9 cellular contexts compared by ENCODE assay signal in genomic region chr19:39942508-39942825, GRCh38. TPM values are rescaled to one million over a fixed set of nuclear protein-coding genes. Genes with fewer than 3 reads are reported as not detected.
A peak's percentile ranks its signal among the peaks of the same experiment; 100 is the strongest.
DNase-seq lines count a peak whose midpoint lies in the region; ATAC-seq, FAIRE-seq and TF ChIP-seq lines count a peak whose summit lies in the region.
"Not testable (repeated sequence)": the region's sequence is repeated elsewhere in the genome, so short reads cannot be mapped to it uniquely, and the experiment has no call there.
"Had no signal": no experiment of that assay in that cellular context is flagged by ENCODE, and none has a peak within 500 bp of the region (broad histone marks: within the 10 kb centered on the region; RNA-seq: fewer than 3 reads in every experiment).

No MANE protein-coding gene starts in this region.

- not testable (repeated sequence) for TF ChIP-seq CTCF in DND-41 (IDR thresholded peaks at IDR 0.05; ENCODE audit: borderline replicate concordance, extremely low read depth, low read length, poor library complexity, severe bottlenecking); MM.1S (IDR thresholded peaks at IDR 0.05; ENCODE audit: low read length); mesothelial cell of epicardium (IDR thresholded peaks at IDR 0.05; ENCODE audit: unreplicated experiment); pancreas (IDR thresholded peaks at IDR 0.05); type B pancreatic cell (conservative IDR thresholded peaks at IDR 0.05)

- H3F3A ChIP-seq in MM.1S (ENCODE audit: insufficient read depth, low read length): peaks cover 18% of the 10 kb centered on the region

- peak overlapping the region; percentile 56; the same call in 1 of the 2 replicates for H2AFZ ChIP-seq in DND-41 (ENCODE audit: low read depth, low read length)
- not testable (repeated sequence) for H2AFZ ChIP-seq in MM.1S (ENCODE audit: low read length)

- not testable (repeated sequence) for H3K36me3 ChIP-seq in DND-41 (ENCODE audit: insufficient read depth, low read length); MM.1S (replicated peaks; ENCODE audit: insufficient read depth, low read length); pancreas

- peaks cover 23% of the 10 kb centered on the region for H3K36me3 Mint-ChIP-seq in T-helper 2 cell treated with Interferon-gamma antibody and Interleukin-4, amounts not matched to agents 5 μg/mL and 100 μg/mL, for 36 hours (ENCODE audit: low read depth)
- H3K36me3 Mint-ChIP-seq in activated T-helper 17 cell treated with anti-CD3 and anti-CD28 coated beads, Interleukin-2, amount 50 U/mL, for 72 hours (ENCODE audit: low read depth); mesothelial cell of epicardium; type B pancreatic cell: not testable (repeated sequence)

- not testable (repeated sequence) for H3K9me2 ChIP-seq in MM.1S (replicated peaks; ENCODE audit: insufficient read depth, low read length)

- H3K79me2 ChIP-seq in DND-41 (ENCODE audit: insufficient read depth, low read length); MM.1S (ENCODE audit: low read length): not testable (repeated sequence)

- H3K27ac Mint-ChIP-seq in T-helper 2 cell treated with Interferon-gamma antibody and Interleukin-4, amounts not matched to agents 5 μg/mL and 100 μg/mL, for 36 hours: peak overlapping the region; percentile 89
- H3K27ac Mint-ChIP-seq in activated T-helper 17 cell treated with anti-CD3 and anti-CD28 coated beads, Interleukin-2, amount 50 U/mL, for 72 hours: peak overlapping the region; percentile 45
- H3K27ac Mint-ChIP-seq in mesothelial cell of epicardium (peak overlapping the region; percentile 89), type B pancreatic cell (peak overlapping the region; percentile 15)

- not testable (repeated sequence) for H4K20me1 ChIP-seq in DND-41 (ENCODE audit: insufficient read depth, low read length); MM.1S (ENCODE audit: insufficient read depth, low read length)

- FAIRE-seq in pancreas (lab: Jason Lieb, UNC): peak; percentile 43

- H3K9ac ChIP-seq in DND-41 (ENCODE audit: low read depth, low read length): peak overlapping the region; percentile 48
- H3K9ac ChIP-seq in MM.1S (ENCODE audit: low read length): not testable (repeated sequence)

- ATAC-seq in DND-41 (ENCODE audit: insufficient read depth, low read depth); activated T-helper 17 cell treated with anti-CD3 and anti-CD28 coated beads, Interleukin-2, amount 50 U/mL, for 72 hours (replicated peaks); pancreas: not testable (repeated sequence)

- intact Hi-C loops in pancreas (cut with DNase I): not testable (repeated sequence)

- peaks cover 50% of the 10 kb centered on the region for H3K4me1 Mint-ChIP-seq in T-helper 2 cell treated with Interferon-gamma antibody and Interleukin-4, amounts not matched to agents 5 μg/mL and 100 μg/mL, for 36 hours (ENCODE audit: low read depth)
- H3K4me1 Mint-ChIP-seq in activated T-helper 17 cell treated with anti-CD3 and anti-CD28 coated beads, Interleukin-2, amount 50 U/mL, for 72 hours: peaks cover 45% of the 10 kb centered on the region
- peaks cover 27% of the 10 kb centered on the region for H3K4me1 Mint-ChIP-seq in mesothelial cell of epicardium
- H3K4me1 Mint-ChIP-seq in type B pancreatic cell (ENCODE audit: unreplicated experiment): peaks cover 23% of the 10 kb centered on the region

- H3K4me1 ChIP-seq in DND-41 (ENCODE audit: insufficient read depth, low read length) (peaks cover 60% of the 10 kb centered on the region), MM.1S (ENCODE audit: low read length) (peaks cover 21% of the 10 kb centered on the region), pancreas (peaks cover 9 to 19% (median 16%) of the 10 kb centered on the region in 3 donors)

- H3K27me3 ChIP-seq in DND-41 (ENCODE audit: insufficient read depth, low read length, poor library complexity); MM.1S (replicated peaks; ENCODE audit: insufficient read depth, low read length); pancreas: not testable (repeated sequence)

- H3K9me3 ChIP-seq in DND-41 (ENCODE audit: insufficient read depth, low read length, severe bottlenecking); MM.1S (replicated peaks; ENCODE audit: insufficient read depth, low read length); pancreas: not testable (repeated sequence)

- H3K4me3 ChIP-seq in DND-41 (ENCODE audit: low read depth in 1 of 2, low read length in 2 of 2): peak overlapping the region in 1 of 2 experiments; percentile 44; a peak in 2 of 4 replicates
- peak overlapping the region; percentile 43; the same call in 1 of the 2 replicates for H3K4me3 ChIP-seq in MM.1S (ENCODE audit: low read length)
- H3K4me3 ChIP-seq in pancreas: not testable (repeated sequence)

- peak overlapping the region; percentile 70 for H3K4me3 Mint-ChIP-seq in T-helper 2 cell treated with Interferon-gamma antibody and Interleukin-4, amounts not matched to agents 5 μg/mL and 100 μg/mL, for 36 hours
- peak overlapping the region; percentile 76 for H3K4me3 Mint-ChIP-seq in activated T-helper 17 cell treated with anti-CD3 and anti-CD28 coated beads, Interleukin-2, amount 50 U/mL, for 72 hours
- H3K4me3 Mint-ChIP-seq in mesothelial cell of epicardium: not testable (repeated sequence)
- peak overlapping the region; percentile 51 for H3K4me3 Mint-ChIP-seq in type B pancreatic cell

- H3K27me3 Mint-ChIP-seq in T-helper 2 cell treated with Interferon-gamma antibody and Interleukin-4, amounts not matched to agents 5 μg/mL and 100 μg/mL, for 36 hours (ENCODE audit: low read depth); activated T-helper 17 cell treated with anti-CD3 and anti-CD28 coated beads, Interleukin-2, amount 50 U/mL, for 72 hours; mesothelial cell of epicardium (ENCODE audit: low read depth); type B pancreatic cell: not testable (repeated sequence)

- H3K4me2 ChIP-seq in DND-41 (ENCODE audit: insufficient read depth, low read length): peak overlapping the region; percentile 69
- H3K4me2 ChIP-seq in MM.1S (ENCODE audit: low read depth, low read length): peak overlapping the region; percentile 93

- peaks cover 30% of the 10 kb centered on the region for H3K9me3 Mint-ChIP-seq in T-helper 2 cell treated with Interferon-gamma antibody and Interleukin-4, amounts not matched to agents 5 μg/mL and 100 μg/mL, for 36 hours
- not testable (repeated sequence) for H3K9me3 Mint-ChIP-seq in activated T-helper 17 cell treated with anti-CD3 and anti-CD28 coated beads, Interleukin-2, amount 50 U/mL, for 72 hours
- peaks cover 18% of the 10 kb centered on the region for H3K9me3 Mint-ChIP-seq in mesothelial cell of epicardium
- peaks cover 19% of the 10 kb centered on the region for H3K9me3 Mint-ChIP-seq in type B pancreatic cell

- 55 to 73% methylated on average over 2 of the region's 2 CpGs for WGBS in pancreas, 2 donors

- DNase-seq in DND-41; MM.1S; T-helper 2 cell treated with Interferon-gamma antibody and Interleukin-4, amounts not matched to agents 5 μg/mL and 100 μg/mL, for 36 hours (ENCODE audit: low spot score); caudate nucleus (lab: John Stamatoyannopoulos, UW); mesothelial cell of epicardium (ENCODE audit: low spot score in 2 of 2, unreplicated experiment in 2 of 2); pancreas; type B pancreatic cell (ENCODE audit: extremely low spot score, unreplicated experiment): not testable (repeated sequence)

- H3K27ac ChIP-seq in DND-41 (ENCODE audit: low read length) (peak overlapping the region; percentile 93), MM.1S (ENCODE audit: low read length) (peak overlapping the region; percentile 67; the same call in 1 of the 2 replicates), caudate nucleus (ENCODE audit: low read depth, low read length) (peak overlapping the region; percentile 40)
- not testable (repeated sequence) for H3K27ac ChIP-seq in pancreas

RNA-seq across cellular contexts. Expression of gene FCGBP, which starts 8.0 kb away (rescaled TPM):
- total RNA-seq in activated T-helper 17 cell treated with anti-CD3 and anti-CD28 coated beads, Interleukin-2, amount 50 U/mL, for 72 hours: 10 to 100 TPM in 1 of 2 donors, 1 to 10 TPM in 1; 2.1 to 11.3 TPM
- total RNA-seq in mesothelial cell of epicardium (1.7 to 2.5 TPM (median 2.3 TPM) in 3 replicates), pancreas (100 to 1,000 TPM in 1 of 6 donors, 10 to 100 TPM in 4, 1 to 10 TPM in 1; 9.2 to 118 (median 47.5) TPM), type B pancreatic cell (ENCODE audit: low replicate concordance) (7.8 and 10.0 TPM in 2 replicates)
- polyA plus RNA-seq in pancreas: 1 to 10 TPM; 1.4 to 7.5 TPM

RNA-seq across cellular contexts. Expression of gene PSMC4, which starts 28.5 kb away (rescaled TPM):
- 100 to 1,000 TPM in 1 of 2 donors, 10 to 100 TPM in 1; 66.4 to 121 TPM for total RNA-seq in activated T-helper 17 cell treated with anti-CD3 and anti-CD28 coated beads, Interleukin-2, amount 50 U/mL, for 72 hours
- total RNA-seq in mesothelial cell of epicardium (81.3 to 85.8 TPM (median 83.2 TPM) in 3 replicates), pancreas (10 to 100 TPM; 14.4 to 38.0 (median 28.2) TPM), type B pancreatic cell (ENCODE audit: low replicate concordance) (100 and 102 TPM in 2 replicates)
- polyA plus RNA-seq in pancreas: 10 to 100 TPM; 40.4 to 45.2 TPM

RNA-seq across cellular contexts. Expression of gene ZNF546, which starts 54.4 kb away (rescaled TPM):
- total RNA-seq in activated T-helper 17 cell treated with anti-CD3 and anti-CD28 coated beads, Interleukin-2, amount 50 U/mL, for 72 hours: 10 to 100 TPM in 1 of 2 donors, 1 to 10 TPM in 1; 5.8 to 10.2 TPM
- 6.8 to 9.8 TPM (median 8.7 TPM) in 3 replicates for total RNA-seq in mesothelial cell of epicardium
- 1 to 10 TPM; 1.9 to 5.9 (median 3.6) TPM for total RNA-seq in pancreas
- polyA plus RNA-seq in pancreas: 1 to 10 TPM; 1.2 to 2.6 TPM
- 1.7 and 5.5 TPM in 2 replicates for total RNA-seq in type B pancreatic cell (ENCODE audit: low replicate concordance)
- total RNA-seq: HT-29 had no signal

Comparison
In these comparisons a context has a peak if more than half of its experiments do, and no peak if none do; other contexts are left out.
1. H3K27ac Mint-ChIP-seq: peak in every context shown above with its lines; median percentile 89 in T-helper 2 cell treated with Interferon-gamma antibody and Interleukin-4, amounts not matched to agents 5 μg/mL and 100 μg/mL, for 36 hours; 89 in mesothelial cell of epicardium; 45 in activated T-helper 17 cell treated with anti-CD3 and anti-CD28 coated beads, Interleukin-2, amount 50 U/mL, for 72 hours; 15 in type B pancreatic cell.